Comparison of ENCODE assay signal across 19 cellular contexts in genomic region chr5:8329773-8330172, GRCh38.
DNase-seq lines count a peak whose midpoint lies in the region; TF ChIP-seq lines count a peak whose summit lies in the region.
"Had no signal": no experiment of that assay in that cellular context is flagged by ENCODE, and none has a peak within 500 bp of the region (broad histone marks: within the 10 kb centered on the region; RNA-seq: fewer than 3 reads in every experiment).

No MANE protein-coding gene starts in this region.

- H4K20me1 ChIP-seq in GM23248 (ENCODE audit: insufficient read depth): no peaks in the 10 kb centered on the region

- H3K36me3 ChIP-seq in GM23248 (ENCODE audit: low read depth) (no peaks in the 10 kb centered on the region), brain microvascular endothelial cell (replicated peaks) (no peaks in the 10 kb centered on the region)
- H3K36me3 ChIP-seq: heart left ventricle, WERI-Rb-1 had no signal

- peak; percentile 68 for DNase-seq in GM23248
- peak; percentile 41 for DNase-seq in NB4 (ENCODE audit: low read depth)
- DNase-seq in brain microvascular endothelial cell: peak; percentile 14
- DNase-seq in stromal cell of bone marrow (ENCODE audit: low read depth): peak; percentile 8
- no peak for DNase-seq in RPMI8226
- no peak for DNase-seq in NCI-H2107 (lab: John Stamatoyannopoulos, UW)
- DNase-seq in activated CD4-positive, alpha-beta T cell treated with anti-CD3 and anti-CD28 coated beads, Interleukin-2, amount 50 U/mL, for 48 hours: no peak
- DNase-seq: activated CD4-positive, alpha-beta T cell treated with anti-CD3 and anti-CD28 coated beads for 48 hours; activated gamma-delta T cell; activated T-cell treated with anti-CD3 and anti-CD28 coated beads, Interleukin-2, amount 50 U/mL, for 24 hours; CD4-positive, CD25-positive, alpha-beta regulatory T cell; H9; heart left ventricle; kidney; NCI-H1105 treated with DMSO at 0.1 percent for 48 hours; NCI-H2029 treated with DMSO at 0.1 percent for 48 hours; NCI-H226; stimulated activated naive CD4-positive, alpha-beta T cell; WERI-Rb-1 had no signal

- H3K27ac ChIP-seq in GM23248 (no peak overlapping the region), brain microvascular endothelial cell (no peak overlapping the region)
- H3K27ac ChIP-seq: heart left ventricle, WERI-Rb-1 had no signal

- no peaks in the 10 kb centered on the region for H3F3A ChIP-seq in GM23248 (ENCODE audit: insufficient read depth)

- H3K4me2 ChIP-seq in GM23248 (ENCODE audit: unreplicated experiment): no peak overlapping the region

- no peaks in the 10 kb centered on the region for H3K9me3 ChIP-seq in GM23248 (ENCODE audit: low read depth)
- H3K9me3 ChIP-seq: heart left ventricle had no signal

- no peak overlapping the region for H3K9ac ChIP-seq in GM23248

- no peak for TF ChIP-seq POLR2A in NB4 (IDR thresholded peaks at IDR 0.05; ENCODE audit: extremely low read depth, insufficient read length)

- no peak overlapping the region for H2AFZ ChIP-seq in GM23248

- H3K27me3 ChIP-seq in GM23248 (replicated peaks; ENCODE audit: insufficient read depth) (no peaks in the 10 kb centered on the region; the same call in 1 of the 2 replicates), brain microvascular endothelial cell (replicated peaks) (no peaks in the 10 kb centered on the region)
- H3K27me3 ChIP-seq: heart left ventricle had no signal

- H3K9me2 ChIP-seq in GM23248 (ENCODE audit: insufficient read depth): no peaks in the 10 kb centered on the region

- no peak overlapping the region for H3K4me3 ChIP-seq in GM23248
- no peak overlapping the region for H3K4me3 ChIP-seq in NB4 (ENCODE audit: low read depth, low read length)
- no peak overlapping the region for H3K4me3 ChIP-seq in brain microvascular endothelial cell (ENCODE audit: low read depth, low read length)
- H3K4me3 ChIP-seq: heart left ventricle had no signal

- in situ Hi-C loops in GM23248 (cut with MboI) (no loop called here), brain microvascular endothelial cell (cut with HindIII; ENCODE audit: low pct_ligation_motif_present, low sequenced_read_pairs) (no loop called here)

- no peaks in the 10 kb centered on the region for H3K4me1 ChIP-seq in GM23248 (ENCODE audit: insufficient read depth)
- H3K4me1 ChIP-seq: heart left ventricle had no signal

- WGBS in GM23248 (ENCODE audit: low coverage in 1 of 2, low lambda C conversion rate in 2 of 2, missing lambda C conversion rate in 2 of 2), 2 experiments: 31 to 41% methylated on average over 5 of the region's 5 CpGs

- no peaks in the 10 kb centered on the region for H3K79me2 ChIP-seq in GM23248 (ENCODE audit: insufficient read depth)

- TF ChIP-seq CTCF in NB4 (IDR thresholded peaks at IDR 0.05; ENCODE audit: low read depth, low read length): no peak
- TF ChIP-seq CTCF in brain microvascular endothelial cell (IDR thresholded peaks at IDR 0.05; ENCODE audit: low read depth, low read length, missing control alignments): no peak

Comparison
In these comparisons a context has a peak if more than half of its experiments do, and no peak if none do; other contexts are left out.
1. DNase-seq: peak in GM23248 (single experiment), NB4 (single experiment), brain microvascular endothelial cell (single experiment) and stromal cell of bone marrow (single experiment); none in RPMI8226 (single experiment), NCI-H2107 (single experiment) and activated CD4-positive, alpha-beta T cell treated with anti-CD3 and anti-CD28 coated beads, Interleukin-2, amount 50 U/mL, for 48 hours (0 of 2).